In the genomic region with DNA sequence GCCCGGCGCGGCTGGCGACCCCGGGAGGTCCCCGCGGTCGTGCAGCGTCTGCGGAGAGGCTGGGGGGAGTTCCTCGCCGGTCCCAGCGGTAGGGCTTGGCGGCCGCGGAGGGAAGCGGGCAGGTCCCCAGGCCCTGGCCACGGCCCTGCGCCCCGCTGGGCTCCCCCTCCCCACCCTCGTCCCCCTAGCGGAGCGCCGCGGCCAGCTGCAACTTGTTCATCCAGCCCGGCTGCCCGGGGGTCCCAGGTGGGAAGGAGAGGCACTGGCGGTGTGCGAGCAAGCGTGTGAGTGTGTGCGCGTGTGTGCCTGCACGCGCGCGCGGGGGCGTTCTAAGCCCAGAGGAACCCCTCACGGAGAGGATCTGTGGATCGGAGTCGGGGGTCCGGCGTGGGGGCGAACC, we compare ENCODE assay signal across 8 cellular contexts. TPM values are rescaled to one million over a fixed set of nuclear protein-coding genes. Genes with fewer than 3 reads are reported as not detected.
A peak's percentile ranks its signal among the peaks of the same experiment; 100 is the strongest.
DNase-seq lines count a peak whose midpoint lies in the region; ATAC-seq and TF ChIP-seq lines count a peak whose summit lies in the region.

No MANE protein-coding gene starts in this region.

- DNase-seq in H7 (peak; percentile 88), adrenal gland (peak in 6 of 7 donors; percentile 23 to 52 (median 32)), sciatic nerve (ENCODE audit: low spot score) (peak; percentile 73), NCI-H510A treated with DMSO at 0.1 percent for 48 hours (lab: John Stamatoyannopoulos, UW) (no peak), germinal center (ENCODE audit: low spot score) (no peak)

- peak overlapping the region in 4 of 5 donors; percentile 83 to 99 (median 95) for H3K27ac ChIP-seq in adrenal gland

- ATAC-seq in sciatic nerve (peak; percentile 39), HG02981 (IDR thresholded peaks at IDR 0.05; ENCODE audit: unreplicated experiment) (no peak), GM18519 (IDR thresholded peaks at IDR 0.05; ENCODE audit: low FRiP score, unreplicated experiment) (no peak)

- intact Hi-C loops in adrenal gland (cut with DNase I), result loop anchor here (5.0 to 10.0 kb wide), 2 partner anchors 294 to 296 kb away; no protein-coding TSS in a partner anchor
- intact Hi-C loops in sciatic nerve (cut with DNase I), result no loop called here

- H3K27me3 ChIP-seq in H7 (ENCODE audit: control insufficient read depth, insufficient read depth, low read length) (peaks cover 27% of the 10 kb centered on the region), adrenal gland (no peaks in the 10 kb centered on the region)

- TF ChIP-seq CTCF in adrenal gland (IDR thresholded peaks at IDR 0.05), result peak in 2 of 6 experiments; percentile 11 to 18

- H3K36me3 ChIP-seq in H7 (replicated peaks; ENCODE audit: control insufficient read depth, insufficient read depth, low read length) (no peaks in the 10 kb centered on the region), adrenal gland (replicated peaks in 1 of 2) (no peaks in the 10 kb centered on the region)

- 0 to 1% methylated on average over 44 of the region's 44 CpGs; no CpG with 5 or more reads in 2 of the 4 donors for WGBS in adrenal gland, 4 donors

- H3K9me3 ChIP-seq in adrenal gland (replicated peaks in 1 of 3), result no peaks in the 10 kb centered on the region

- H3K4me1 ChIP-seq in adrenal gland (replicated peaks in 1 of 2), result peaks cover 3 to 25% of the 10 kb centered on the region in 2 donors

- H3K4me3 ChIP-seq in H7 (ENCODE audit: insufficient read depth, low read depth, low read length) (peak overlapping the region; percentile 86), adrenal gland (peak overlapping the region; percentile 9 to 92 (median 50)), iPS-11a (ENCODE audit: low read depth, low read length) (peak overlapping the region; percentile 67)

- no peak for TF ChIP-seq POLR2A in adrenal gland (IDR thresholded peaks at IDR 0.05)

RNA-seq across cellular contexts. Expression of a gene that starts 1.3 kb away (rescaled TPM):
- 14.4 and 14.5 TPM in 2 replicates for total RNA-seq in H7 (2014; rRNA removed; shearing (Covaris generic))
- 100 to 1,000 TPM in 2 of 8 donors, 10 to 100 TPM in 6; 49.4 to 116 (median 60.4) TPM for total RNA-seq in adrenal gland
- polyA plus RNA-seq in adrenal gland, result 10 to 100 TPM; 59.0 to 77.2 (median 64.3) TPM
- 66.5 TPM for total RNA-seq in sciatic nerve

Comparison
In these comparisons a context has a peak if more than half of its experiments do, and no peak if none do; other contexts are left out.
1. DNase-seq: peak in H7 (single experiment), adrenal gland (6 of 7) and sciatic nerve (single experiment); none in NCI-H510A treated with DMSO at 0.1 percent for 48 hours (single experiment) and germinal center (single experiment).
2. Peak in every context shown above with its lines, with median percentiles within 50 percentile points of each other: H3K4me3 ChIP-seq.